In the genomic region with DNA sequence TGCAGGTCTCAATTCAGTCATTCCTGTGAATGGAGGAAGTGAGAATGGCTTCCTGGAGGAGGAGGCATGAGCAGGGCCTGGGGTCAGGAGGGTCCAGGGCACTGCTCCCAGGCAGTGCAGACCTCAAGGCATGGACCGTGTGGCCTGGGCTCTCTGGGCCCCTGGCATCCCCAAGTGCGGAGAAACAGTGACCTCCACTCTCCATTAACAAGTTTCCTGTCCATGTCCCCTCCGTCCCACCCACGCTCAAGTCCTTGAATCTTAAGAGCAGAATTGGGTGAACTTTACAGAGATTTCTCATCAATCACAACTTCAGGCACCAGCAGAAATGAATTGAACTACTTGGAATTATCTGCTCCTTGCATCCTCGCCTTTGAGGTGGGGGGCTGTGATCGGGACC, we compare ENCODE assay signal across 21 cellular contexts.
"Had no signal": no experiment of that assay in that cellular context is flagged by ENCODE, and none has a peak within 500 bp of the region (broad histone marks: within the 10 kb centered on the region; RNA-seq: fewer than 3 reads in every experiment).

No MANE protein-coding gene starts in this region.

- DNase-seq: IMR-90, Kasumi-1, MM.1S, NCI-H1092 treated with DMSO at 0.1 percent for 48 hours, NCI-H1436, NCI-H187, NCI-H2029, NCI-H2081 treated with DMSO at 0.1 percent for 48 hours, NCI-H2171, NCI-H226, NCI-H446, NCI-H510A, NCI-H524 treated with DMSO at 0.1 percent for 48 hours, NCI-H69, NCI-H774, SIG-M5 had no signal

- H3K9me3 ChIP-seq: SJSA1 had no signal

- H3K4me3 ChIP-seq: SJSA1, SK-N-MC had no signal

- H3K36me3 ChIP-seq: SJSA1 had no signal

- H3K27me3 ChIP-seq: SJSA1 had no signal

- H3K27ac ChIP-seq: KMS-11, SJSA1, SK-N-MC had no signal

- H3K4me2 ChIP-seq: KMS-11 had no signal

- ATAC-seq: HepG2, Right ventricle myocardium inferior had no signal

- H3K4me1 ChIP-seq: SJSA1 had no signal

- FAIRE-seq: HepG2 had no signal

- H3K9ac ChIP-seq: KMS-11 had no signal
